Comparison of ENCODE assay signal across 1 cellular context in genomic region chr3:12993623-12994356, GRCh38.
TF ChIP-seq lines count a peak whose summit lies in the region.

No MANE protein-coding gene starts in this region.

TF ChIP-seq in HEK293, 187 proteins besides CTCF, POLR2A, EP300 and RAD21 (continued from another document and continues in another):
- no peak for TF ChIP-seq PRDM6 (tag by site-specific recombination; IDR thresholded peaks at IDR 0.05)
- TF ChIP-seq ZBTB48 (tag by site-specific recombination; IDR thresholded peaks at IDR 0.05) = no peak
- no peak for TF ChIP-seq TRIM28 (IDR thresholded peaks at IDR 0.05; ENCODE audit: borderline replicate concordance, low read length)
- TF ChIP-seq ZBTB8A (tag by site-specific recombination; IDR thresholded peaks at IDR 0.05) = peak; percentile 58; the same call in 1 of the 2 replicates
- no peak for TF ChIP-seq ZNF596 (tag by site-specific recombination; IDR thresholded peaks at IDR 0.05)
- TF ChIP-seq ZNF132 (tag by site-specific recombination; IDR thresholded peaks at IDR 0.05; ENCODE audit: borderline replicate concordance) = no peak
- no peak for TF ChIP-seq ZNF549 (tag by site-specific recombination; IDR thresholded peaks at IDR 0.05)
- no peak for TF ChIP-seq ZNF791 (tag by site-specific recombination; IDR thresholded peaks at IDR 0.05)
- TF ChIP-seq KLF1 (tag by site-specific recombination; IDR thresholded peaks at IDR 0.05) = no peak
- no peak for TF ChIP-seq ZNF362 (tag by site-specific recombination; IDR thresholded peaks at IDR 0.05)
- no peak for TF ChIP-seq ZBTB17 (tag by site-specific recombination; IDR thresholded peaks at IDR 0.05)
- TF ChIP-seq ZNF830 (tag by site-specific recombination; IDR thresholded peaks at IDR 0.05; ENCODE audit: low read depth) = no peak
- TF ChIP-seq ZXDB (tag by site-specific recombination; IDR thresholded peaks at IDR 0.05) = no peak
- TF ChIP-seq ZNF449 (tag by site-specific recombination; IDR thresholded peaks at IDR 0.05) = peak; percentile 86
- peak; percentile 65 for TF ChIP-seq ZBTB26 (tag by site-specific recombination; optimal IDR thresholded peaks at IDR 0.05)
- TF ChIP-seq ZNF747 (tag by site-specific recombination; IDR thresholded peaks at IDR 0.05) = no peak
- peak; percentile 56 for TF ChIP-seq PATZ1 (tag by site-specific recombination; IDR thresholded peaks at IDR 0.05)
- no peak for TF ChIP-seq ZNF133 (tag by site-specific recombination; IDR thresholded peaks at IDR 0.05)
- TF ChIP-seq ZBTB11 (tag by site-specific recombination; conservative IDR thresholded peaks at IDR 0.05; ENCODE audit: low read depth) = no peak
- peak; percentile 55; the same call in 1 of the 2 replicates for TF ChIP-seq ZBTB10 (tag by site-specific recombination; IDR thresholded peaks at IDR 0.05)
- TF ChIP-seq ZNF350 (tag by site-specific recombination; IDR thresholded peaks at IDR 0.05) = no peak
- TF ChIP-seq ZNF121 (tag by site-specific recombination; IDR thresholded peaks at IDR 0.05) = no peak
- TF ChIP-seq ZNF626 (tag by site-specific recombination; IDR thresholded peaks at IDR 0.05) = no peak
- TF ChIP-seq ZNF670 (tag by site-specific recombination; IDR thresholded peaks at IDR 0.05; ENCODE audit: low read depth) = no peak
- TF ChIP-seq ZNF624 (tag by site-specific recombination; IDR thresholded peaks at IDR 0.05) = no peak
- TF ChIP-seq ZNF654 (tag by site-specific recombination; IDR thresholded peaks at IDR 0.05; ENCODE audit: low read depth) = no peak
- TF ChIP-seq KLF7 (tag by site-specific recombination; IDR thresholded peaks at IDR 0.05; ENCODE audit: borderline replicate concordance) = no peak
- TF ChIP-seq ZNF488 (tag by site-specific recombination; IDR thresholded peaks at IDR 0.05) = no peak
- no peak for TF ChIP-seq ZNF37A (tag by site-specific recombination; IDR thresholded peaks at IDR 0.05)
- no peak for TF ChIP-seq ZNF580 (tag by site-specific recombination; IDR thresholded peaks at IDR 0.05)
- no peak for TF ChIP-seq ZNF518A (tag by site-specific recombination; conservative IDR thresholded peaks at IDR 0.05; ENCODE audit: low read depth)
- 0 out of 2 replicates have a peak, but pooled peaks have one; percentile 19 for TF ChIP-seq ZNF76 (tag by site-specific recombination; IDR thresholded peaks at IDR 0.05; ENCODE audit: borderline replicate concordance, low read depth)
